ENCODE assay signal across 8 cellular contexts in genomic region chr17:45223541-45224528, GRCh38. TPM values are rescaled to one million over a fixed set of nuclear protein-coding genes. Genes with fewer than 3 reads are reported as not detected.
A peak's percentile ranks its signal among the peaks of the same experiment; 100 is the strongest.
DNase-seq lines count a peak whose midpoint lies in the region; ATAC-seq lines count a peak whose summit lies in the region.

No MANE protein-coding gene starts in this region.

- peak overlapping the region; percentile 42 to 70 for H3K9ac ChIP-seq in mucosa of rectum (ENCODE audit: low read depth in 1 of 2, low read length in 2 of 2)

- H3K4me1 ChIP-seq in mucosa of rectum (ENCODE audit: control insufficient read depth in 2 of 2, insufficient read depth in 2 of 2, low read length in 2 of 2) = peaks cover 38 to 43% of the 10 kb centered on the region in 2 donors

- peak overlapping the region; percentile 44 to 72 for H3K4me3 ChIP-seq in mucosa of rectum (ENCODE audit: low read length in 2 of 2)

- intact Hi-C loops in Right ventricle myocardium inferior (cut with DNase I) = loop anchor here (5.0 kb wide), 2 partner anchors 38 to 53 kb away; partner anchors contain the start of gene SPATA32
- intact Hi-C loops in left cardiac atrium (cut with DNase I) = no loop called here

- H3K9me3 ChIP-seq in mucosa of rectum (ENCODE audit: control insufficient read depth in 2 of 2, low read length in 2 of 2) = no peaks in the 10 kb centered on the region

- ATAC-seq in Right ventricle myocardium inferior = no peak
- ATAC-seq in left cardiac atrium = no peak
- ATAC-seq in GM18517 (IDR thresholded peaks at IDR 0.05; ENCODE audit: unreplicated experiment) = no peak

- DNase-seq in Right ventricle myocardium inferior (ENCODE audit: missing footprints) (peak; percentile 57), left cardiac atrium (no peak), nucleus accumbens (lab: John Stamatoyannopoulos, UW) (no peak), MV-4-11 (lab: John Stamatoyannopoulos, UW) (no peak), NCI-H1436 treated with DMSO at 0.1 percent for 48 hours (lab: John Stamatoyannopoulos, UW) (no peak)
- peak; percentile 81 to 82 for DNase-seq in activated T-cell treated with anti-CD3 and anti-CD28 coated beads, Interleukin-2, amount 50 U/mL, for 48 hours

- no peaks in the 10 kb centered on the region for H3K36me3 ChIP-seq in mucosa of rectum (ENCODE audit: control insufficient read depth in 2 of 2, insufficient read depth in 2 of 2, low read length in 2 of 2)

- peaks cover 2 to 9% of the 10 kb centered on the region in 2 donors for H3K27me3 ChIP-seq in mucosa of rectum (ENCODE audit: control insufficient read depth in 2 of 2, insufficient read depth in 2 of 2, low read length in 2 of 2)

- peak overlapping the region; percentile 48 to 88 for H3K27ac ChIP-seq in mucosa of rectum (ENCODE audit: low read depth in 2 of 2, low read length in 2 of 2)

RNA-seq across cellular contexts. Expression of gene FMNL1, which starts 2.1 kb away (rescaled TPM):
- total RNA-seq in Right ventricle myocardium inferior = 13.7 TPM
- 10 to 100 TPM; 16.6 to 18.6 TPM for total RNA-seq in left cardiac atrium

RNA-seq across cellular contexts. Expression of gene SPATA32, which starts 38.1 kb away (rescaled TPM):
- total RNA-seq in Right ventricle myocardium inferior = not detected
- total RNA-seq in left cardiac atrium = not detected

Comparison
In these comparisons a context has a peak if more than half of its experiments do, and no peak if none do; other contexts are left out.
1. DNase-seq: peak in Right ventricle myocardium inferior (single experiment) and activated T-cell treated with anti-CD3 and anti-CD28 coated beads, Interleukin-2, amount 50 U/mL, for 48 hours (2 of 2); none in left cardiac atrium (single experiment), nucleus accumbens (0 of 56), MV-4-11 (single experiment) and NCI-H1436 treated with DMSO at 0.1 percent for 48 hours (single experiment).